10 cellular contexts compared by ENCODE assay signal in genomic region chr4:139887962-139888735, GRCh38.
DNase-seq lines count a peak whose midpoint lies in the region; ATAC-seq and TF ChIP-seq lines count a peak whose summit lies in the region.
"Had no signal": no experiment of that assay in that cellular context is flagged by ENCODE, and none has a peak within 500 bp of the region (broad histone marks: within the 10 kb centered on the region; RNA-seq: fewer than 3 reads in every experiment).

No MANE protein-coding gene starts in this region.

- H3K4me1 ChIP-seq in left ventricle myocardium inferior = peaks cover 10% of the 10 kb centered on the region

- no peaks in the 10 kb centered on the region for H3K36me3 ChIP-seq in left ventricle myocardium inferior

- H3K27ac ChIP-seq in left ventricle myocardium inferior (replicated peaks) = no peak overlapping the region

- no peak for ATAC-seq in HG02763 (IDR thresholded peaks at IDR 0.05; ENCODE audit: unreplicated experiment)

- H3K9me3 ChIP-seq in left ventricle myocardium inferior (replicated peaks) = peaks cover 6% of the 10 kb centered on the region

- H3K4me3 ChIP-seq in left ventricle myocardium inferior = no peak overlapping the region

- TF ChIP-seq CTCF in left ventricle myocardium inferior (IDR thresholded peaks at IDR 0.05; ENCODE audit: borderline replicate concordance) = no peak

- DNase-seq in NCI-H510A treated with DMSO at 0.1 percent for 48 hours (lab: John Stamatoyannopoulos, UW) = peak; percentile 19
- no peak for DNase-seq in NCI-H510A (lab: John Stamatoyannopoulos, UW)
- peak; percentile 46 for DNase-seq in NCI-H526 treated with DMSO at 0.1 percent for 48 hours (lab: John Stamatoyannopoulos, UW)
- peak; percentile 54 for DNase-seq in glomerular visceral epithelial cell (ENCODE audit: extremely low spot score)
- peak; percentile 78 for DNase-seq in ureter (ENCODE audit: low spot score)
- no peak for DNase-seq in activated effector memory CD4-positive, alpha-beta T cell treated with Interleukin-2 at 50 U/mL for 16 hours
- DNase-seq in left ventricle myocardium inferior = no peak
- DNase-seq: activated CD4-positive, alpha-beta T cell treated with anti-CD3 and anti-CD28 coated beads, Interleukin-2, amount 10 ng/mL, durations not matched to agents 7 days and 5 days; retina had no signal

- intact Hi-C loops in left ventricle myocardium inferior (cut with micrococcal nuclease) = no loop called here

- no peaks in the 10 kb centered on the region for H3K27me3 ChIP-seq in left ventricle myocardium inferior (ENCODE audit: low read depth)

Comparison
In these comparisons a context has a peak if more than half of its experiments do, and no peak if none do; other contexts are left out.
1. DNase-seq: peak in NCI-H510A treated with DMSO at 0.1 percent for 48 hours (single experiment), NCI-H526 treated with DMSO at 0.1 percent for 48 hours (single experiment), glomerular visceral epithelial cell (single experiment) and ureter (single experiment); none in NCI-H510A (single experiment), activated effector memory CD4-positive, alpha-beta T cell treated with Interleukin-2 at 50 U/mL for 16 hours (single experiment) and left ventricle myocardium inferior (single experiment).